ENCODE assay signal across 1 cellular context in genomic region chr5:71586941-71587708, GRCh38.
TF ChIP-seq lines count a peak whose summit lies in the region.

Gene MCCC2 (plus strand): TSS chr5:71587340. CDS start chr5:71587426, 86 bp downstream.

TF ChIP-seq in HEK293, 187 proteins besides CTCF, POLR2A, EP300 and RAD21 (continued from another document and continues in another):
- TF ChIP-seq ELK4 (IDR thresholded peaks at IDR 0.05; ENCODE audit: borderline replicate concordance, low read depth, low read length) (no peak), ZNF629 (tag by site-specific recombination; IDR thresholded peaks at IDR 0.05) (peak; percentile 50; the same call in 1 of the 2 replicates), ZNF280D (tag by site-specific recombination; IDR thresholded peaks at IDR 0.05) (no peak), ZNF837 (tag by site-specific recombination; IDR thresholded peaks at IDR 0.05) (no peak), AEBP2 (tag by site-specific recombination; IDR thresholded peaks at IDR 0.05; ENCODE audit: borderline replicate concordance) (no peak), ZNF530 (tag by site-specific recombination; IDR thresholded peaks at IDR 0.05; ENCODE audit: low read depth) (no peak), HOXD13 (CRISPR knock-in tag; IDR thresholded peaks at IDR 0.05; ENCODE audit: borderline replicate concordance) (peak; percentile 58; the same call in 1 of the 2 replicates), ZNF513 (tag by site-specific recombination; IDR thresholded peaks at IDR 0.05) (no peak), PATZ1 (tag by site-specific recombination; IDR thresholded peaks at IDR 0.05) (no peak), ZNF26 (tag by site-specific recombination; IDR thresholded peaks at IDR 0.05) (no peak), ZBTB6 (tag by site-specific recombination; IDR thresholded peaks at IDR 0.05) (no peak), ZNF785 (tag by site-specific recombination; IDR thresholded peaks at IDR 0.05) (no peak), SCRT1 (tag by site-specific recombination; IDR thresholded peaks at IDR 0.05; ENCODE audit: borderline replicate concordance) (no peak), PRDM10 (tag by site-specific recombination; IDR thresholded peaks at IDR 0.05) (no peak), ZNF16 (tag by site-specific recombination; IDR thresholded peaks at IDR 0.05; ENCODE audit: low read depth) (no peak), FEZF1 (tag by site-specific recombination; IDR thresholded peaks at IDR 0.05) (peak; percentile 27; the same call in 1 of the 2 replicates), ZXDB (tag by site-specific recombination; IDR thresholded peaks at IDR 0.05) (peak; percentile 75), ZSCAN30 (tag by site-specific recombination; IDR thresholded peaks at IDR 0.05) (peak; percentile 84), ZNF416 (tag by site-specific recombination; IDR thresholded peaks at IDR 0.05) (no peak), ZNF114 (tag by site-specific recombination; IDR thresholded peaks at IDR 0.05) (no peak), ZNF10 (tag by site-specific recombination; IDR thresholded peaks at IDR 0.05) (peak; percentile 52; the same call in 1 of the 2 replicates), ZNF621 (tag by site-specific recombination; IDR thresholded peaks at IDR 0.05) (no peak), ZNF398 (tag by site-specific recombination; IDR thresholded peaks at IDR 0.05) (no peak), ZNF449 (tag by site-specific recombination; IDR thresholded peaks at IDR 0.05) (peak; percentile 98), ZNF585B (tag by site-specific recombination; IDR thresholded peaks at IDR 0.05) (no peak), ZNF645 (tag by site-specific recombination; IDR thresholded peaks at IDR 0.05) (no peak), ZNF37A (tag by site-specific recombination; IDR thresholded peaks at IDR 0.05) (no peak), ZNF677 (tag by site-specific recombination; IDR thresholded peaks at IDR 0.05) (no peak), ATF2 (tag by site-specific recombination; IDR thresholded peaks at IDR 0.05; ENCODE audit: low read depth) (no peak), ZNF544 (tag by site-specific recombination; IDR thresholded peaks at IDR 0.05) (no peak)
